In the genomic region with DNA sequence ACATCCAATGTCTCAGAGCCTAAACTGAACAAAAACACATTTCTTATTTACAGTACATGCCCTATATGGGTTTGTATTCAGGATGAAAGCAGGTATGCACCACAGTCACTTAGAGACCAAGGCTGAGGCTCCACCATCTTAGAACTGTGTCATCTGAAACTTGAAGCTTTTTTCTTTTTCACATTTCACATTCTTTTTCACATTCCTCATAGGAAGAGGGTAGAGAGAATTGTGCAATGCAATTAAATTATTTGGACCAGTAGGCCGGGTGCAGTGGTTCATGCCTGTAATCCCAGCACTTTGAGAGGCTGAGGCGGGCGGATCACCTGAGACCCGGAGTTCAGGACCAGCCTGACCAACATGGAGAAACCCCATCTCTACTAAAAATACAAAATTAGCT, we compare ENCODE assay signal across 20 cellular contexts.
DNase-seq lines count a peak whose midpoint lies in the region; ATAC-seq and TF ChIP-seq lines count a peak whose summit lies in the region.
"Had no signal": no experiment of that assay in that cellular context is flagged by ENCODE, and none has a peak within 500 bp of the region (broad histone marks: within the 10 kb centered on the region; RNA-seq: fewer than 3 reads in every experiment).

No MANE protein-coding gene starts in this region.

- H3K4me2 ChIP-seq in PC-3 (ENCODE audit: low read length) = no peak overlapping the region
- no peak overlapping the region for H3K4me2 ChIP-seq in fibroblast of lung (ENCODE audit: extremely low read depth, insufficient read depth, low read length)
- H3K4me2 ChIP-seq: SK-N-SH had no signal

- H3K9me2 ChIP-seq in PC-3 (replicated peaks; ENCODE audit: low read length) = no peaks in the 10 kb centered on the region
- H3K9me2 ChIP-seq: SK-N-SH had no signal

- no peak overlapping the region for H3K27ac Mint-ChIP-seq in natural killer cell
- H3K27ac Mint-ChIP-seq: B cell; CD4-positive, alpha-beta memory T cell had no signal

- ATAC-seq in PC-3 (no peak), GM21529 (IDR thresholded peaks at IDR 0.05; ENCODE audit: unreplicated experiment) (no peak), natural killer cell (no peak)

- H3K4me1 Mint-ChIP-seq in natural killer cell = no peaks in the 10 kb centered on the region
- H3K4me1 Mint-ChIP-seq: B cell; CD4-positive, alpha-beta memory T cell had no signal

- TF ChIP-seq CTCF in PC-3 (conservative IDR thresholded peaks at IDR 0.05; ENCODE audit: low read depth, low read length) (no peak), fibroblast of lung (conservative IDR thresholded peaks at IDR 0.05 in 1 of 2, IDR thresholded peaks at IDR 0.05 in 1 of 2; ENCODE audit: low read depth in 1 of 2, low read length in 2 of 2) (no peak), natural killer cell (IDR thresholded peaks at IDR 0.05) (no peak)

- intact Hi-C loops in PC-3 (cut with micrococcal nuclease) = no loop called here
- intact Hi-C loops in natural killer cell (cut with micrococcal nuclease) = no loop called here

- H3K36me3 Mint-ChIP-seq in natural killer cell = no peaks in the 10 kb centered on the region
- H3K36me3 Mint-ChIP-seq: CD4-positive, alpha-beta memory T cell had no signal

- DNase-seq in EL = peak; percentile 22
- DNase-seq in PC-3 = no peak
- DNase-seq in fibroblast of lung (ENCODE audit: low read depth in 2 of 2) = peak; percentile 14 to 56
- DNase-seq in activated CD4-positive, CD25-positive, alpha-beta regulatory T cell (lab: John Stamatoyannopoulos, UW) = no peak
- no peak for DNase-seq in natural killer cell
- DNase-seq in putamen (ENCODE audit: low spot score) = no peak
- DNase-seq: 8988T; CD4-positive, alpha-beta memory T cell; DND-41; H7; NCI-H1092; NCI-H1694 treated with DMSO at 0.1 percent for 48 hours; NCI-H345; NCI-H69; NK-92 treated with Interleukin-12 subunit alpha and Interleukin-12 subunit beta, amount 100 ng/mL, for 24 hours; Right ventricle myocardium superior; SK-N-SH had no signal

- H3K36me3 ChIP-seq in ACC112 (ENCODE audit: insufficient read depth, low read length) (no peaks in the 10 kb centered on the region), PC-3 (ENCODE audit: low read depth, low read length) (no peaks in the 10 kb centered on the region), fibroblast of lung (ENCODE audit: control insufficient read depth, insufficient read depth, low read length) (no peaks in the 10 kb centered on the region)

- H4K20me1 ChIP-seq in PC-3 (ENCODE audit: low read length) (no peaks in the 10 kb centered on the region), fibroblast of lung (ENCODE audit: control insufficient read depth, extremely low read depth, insufficient read depth, low read length) (no peaks in the 10 kb centered on the region)

- peak overlapping the region; percentile 71 for H2AFZ ChIP-seq in ACC112 (ENCODE audit: low read length, unreplicated experiment)
- H2AFZ ChIP-seq in PC-3 (ENCODE audit: low read length) = 0 out of 2 replicates have a peak overlapping the region, but pooled peaks have one; percentile 20
- peak overlapping the region; percentile 43 for H2AFZ ChIP-seq in fibroblast of lung (ENCODE audit: low read length)

- H3K4me1 ChIP-seq in ACC112 (ENCODE audit: control insufficient read depth, insufficient read depth, low read length, unreplicated experiment) (peaks cover 4% of the 10 kb centered on the region), PC-3 (ENCODE audit: insufficient read depth, low read length) (no peaks in the 10 kb centered on the region), fibroblast of lung (ENCODE audit: control insufficient read depth, extremely low read depth, insufficient read depth, low read length) (peaks cover 5% of the 10 kb centered on the region)

- H3K27ac ChIP-seq in ACC112 (ENCODE audit: low read depth, low read length) (no peak overlapping the region), PC-3 (ENCODE audit: low read length) (no peak overlapping the region), fibroblast of lung (ENCODE audit: insufficient read depth, low read length) (no peak overlapping the region)

- H3K27me3 ChIP-seq in ACC112 (ENCODE audit: insufficient read depth, low read length) (no peaks in the 10 kb centered on the region), PC-3 (ENCODE audit: low read length) (no peaks in the 10 kb centered on the region), fibroblast of lung (ENCODE audit: control insufficient read depth, insufficient read depth, low read length) (no peaks in the 10 kb centered on the region)

- no peaks in the 10 kb centered on the region for H3K27me3 Mint-ChIP-seq in natural killer cell (ENCODE audit: low read depth in 2 of 2)
- H3K27me3 Mint-ChIP-seq: B cell; CD4-positive, alpha-beta memory T cell had no signal

- H3F3A ChIP-seq in PC-3 (ENCODE audit: low read length, unreplicated experiment) = no peaks in the 10 kb centered on the region

- H3K4me3 Mint-ChIP-seq in natural killer cell = no peak overlapping the region
- H3K4me3 Mint-ChIP-seq: B cell; CD4-positive, alpha-beta memory T cell had no signal

- no TSS peak for BruUV-seq in PC-3 (replicated peaks; lab: Mats Ljungman, UMichigan)

- H3K79me2 ChIP-seq in ACC112 (ENCODE audit: control insufficient read depth, insufficient read depth, low read length, unreplicated experiment) (no peaks in the 10 kb centered on the region), PC-3 (ENCODE audit: low read length) (no peaks in the 10 kb centered on the region), fibroblast of lung (ENCODE audit: control insufficient read depth, insufficient read depth, low read length) (no peaks in the 10 kb centered on the region)

- CTCF ChIA-PET in PC-3 (lab: Charles Lee) = no interaction called here

- H3K9me3 Mint-ChIP-seq in natural killer cell = peaks cover 0 to 5% of the 10 kb centered on the region in 2 donors

- H3K9ac ChIP-seq in PC-3 (ENCODE audit: low read length) = no peak overlapping the region
- H3K9ac ChIP-seq in fibroblast of lung (ENCODE audit: insufficient read depth, low read length) = no peak overlapping the region
- H3K9ac ChIP-seq: SK-N-SH had no signal

- H3K9me3 ChIP-seq in PC-3 (ENCODE audit: low read length) (no peaks in the 10 kb centered on the region), fibroblast of lung (ENCODE audit: control insufficient read depth, insufficient read depth, low read depth, low read length) (no peaks in the 10 kb centered on the region)
- H3K9me3 ChIP-seq: SK-N-SH had no signal

- POLR2A ChIA-PET in PC-3 (lab: Charles Lee; ENCODE audit: unreplicated experiment) = no interaction called here

- H3K4me3 ChIP-seq in ACC112 (ENCODE audit: low read depth, low read length) = no peak overlapping the region
- H3K4me3 ChIP-seq in PC-3 (ENCODE audit: low read length) = no peak overlapping the region
- H3K4me3 ChIP-seq in fibroblast of lung (replicated peaks in 1 of 4; ENCODE audit: control extremely low read depth in 1 of 4, insufficient read depth in 1 of 4, low read depth in 3 of 4, low read length in 4 of 4) = no peak overlapping the region

Comparison
In these comparisons a context has a peak if more than half of its experiments do, and no peak if none do; other contexts are left out.
1. H2AFZ ChIP-seq: peak in every context shown above with its lines; median percentile 71 in ACC112; 43 in fibroblast of lung; 20 in PC-3.
2. DNase-seq: peak in EL (single experiment) and fibroblast of lung (2 of 2); none in PC-3 (single experiment), activated CD4-positive, CD25-positive, alpha-beta regulatory T cell (0 of 4), natural killer cell (single experiment) and putamen (single experiment).